Comparison of ENCODE assay signal across 17 cellular contexts in the genomic region with DNA sequence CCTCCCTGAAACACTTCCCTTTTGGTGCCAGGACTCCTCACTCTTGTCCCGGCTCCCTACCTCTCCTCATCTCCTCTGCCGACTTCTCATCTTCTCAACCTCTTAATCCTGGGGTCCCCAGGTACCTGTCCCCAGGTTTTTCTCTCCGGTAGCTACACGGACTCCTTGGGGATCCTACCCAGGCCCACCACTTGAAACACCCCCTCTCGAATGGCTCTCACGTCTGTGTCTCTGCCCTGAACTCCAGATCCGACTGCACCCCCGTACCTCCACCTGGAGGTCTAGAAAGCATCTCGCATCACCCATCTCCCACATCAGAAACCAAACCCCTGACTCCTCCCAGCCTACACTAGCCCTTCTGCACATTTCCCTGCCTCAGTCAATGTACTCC. TPM values are rescaled to one million over a fixed set of nuclear protein-coding genes. Genes with fewer than 3 reads are reported as not detected.
DNase-seq lines count a peak whose midpoint lies in the region; ATAC-seq and TF ChIP-seq lines count a peak whose summit lies in the region.
"Had no signal": no experiment of that assay in that cellular context is flagged by ENCODE, and none has a peak within 500 bp of the region (broad histone marks: within the 10 kb centered on the region; RNA-seq: fewer than 3 reads in every experiment).

No MANE protein-coding gene starts in this region.

- H3K36me3 Mint-ChIP-seq in endothelial cell (ENCODE audit: low read depth, unreplicated experiment), result peaks cover 7% of the 10 kb centered on the region
- H3K36me3 Mint-ChIP-seq in neural crest cell (ENCODE audit: low read depth), result no peaks in the 10 kb centered on the region

- peak overlapping the region; percentile 54 for H3K27ac Mint-ChIP-seq in endothelial cell (ENCODE audit: unreplicated experiment)
- H3K27ac Mint-ChIP-seq in neural crest cell (ENCODE audit: unreplicated experiment), result peak overlapping the region; percentile 46
- H3K27ac Mint-ChIP-seq: B cell; CD4-positive, alpha-beta T cell; HFFc6 had no signal

- H3K27ac ChIP-seq in right atrium auricular region, result no peak overlapping the region
- H3K27ac ChIP-seq: HL-60 had no signal

- H3K4me3 ChIP-seq in right atrium auricular region, result no peak overlapping the region

- DNase-seq in right atrium auricular region (ENCODE audit: low spot score) (peak; percentile 44), left ventricle myocardium superior (no peak), endothelial cell (ENCODE audit: low spot score) (no peak), neural crest cell (ENCODE audit: low read depth, low spot score) (no peak), GM03348 (ENCODE audit: low spot score) (no peak)
- DNase-seq: C1 segment of cervical spinal cord; Calu3; CD4-positive, alpha-beta T cell; DMS 273 treated with DMSO at 0.1 percent for 48 hours; HCEC 1CT; HFFc6 had no signal

- H3K27me3 Mint-ChIP-seq in endothelial cell (ENCODE audit: unreplicated experiment), result peaks cover 10% of the 10 kb centered on the region
- no peaks in the 10 kb centered on the region for H3K27me3 Mint-ChIP-seq in neural crest cell (ENCODE audit: low read depth)
- H3K27me3 Mint-ChIP-seq: B cell; CD4-positive, alpha-beta T cell had no signal

- no peaks in the 10 kb centered on the region for H3K36me3 ChIP-seq in right atrium auricular region

- H3K27me3 ChIP-seq in right atrium auricular region, result no peaks in the 10 kb centered on the region

- no peaks in the 10 kb centered on the region for H3K4me1 ChIP-seq in right atrium auricular region

- H3K9me3 ChIP-seq in right atrium auricular region, result no peaks in the 10 kb centered on the region

- TF ChIP-seq CTCF in right atrium auricular region (IDR thresholded peaks at IDR 0.05) (no peak), endothelial cell (IDR thresholded peaks at IDR 0.05; ENCODE audit: unreplicated experiment) (no peak), neural crest cell (conservative IDR thresholded peaks at IDR 0.05) (no peak)

- intact Hi-C loops in left ventricle myocardium superior (cut with micrococcal nuclease), result no loop called here

- no peaks in the 10 kb centered on the region for H3K9me3 Mint-ChIP-seq in endothelial cell (ENCODE audit: unreplicated experiment)
- no peaks in the 10 kb centered on the region for H3K9me3 Mint-ChIP-seq in neural crest cell
- H3K9me3 Mint-ChIP-seq: CD4-positive, alpha-beta T cell; HFFc6 had no signal

- no peak for ATAC-seq in left ventricle myocardium superior
- no peak for ATAC-seq in HG03378 (IDR thresholded peaks at IDR 0.05; ENCODE audit: unreplicated experiment)
- no peak for ATAC-seq in GM18517 (IDR thresholded peaks at IDR 0.05; ENCODE audit: unreplicated experiment)

- peaks cover 10% of the 10 kb centered on the region for H3K4me1 Mint-ChIP-seq in endothelial cell (ENCODE audit: unreplicated experiment)
- H3K4me1 Mint-ChIP-seq in neural crest cell, result no peaks in the 10 kb centered on the region
- H3K4me1 Mint-ChIP-seq: B cell had no signal

- H3K4me3 Mint-ChIP-seq in endothelial cell (ENCODE audit: unreplicated experiment), result no peak overlapping the region
- H3K4me3 Mint-ChIP-seq in neural crest cell, result no peak overlapping the region
- H3K4me3 Mint-ChIP-seq: B cell; CD4-positive, alpha-beta T cell; HFFc6 had no signal

RNA-seq across cellular contexts. Expression of gene TBATA, which starts 4.8 kb away (rescaled TPM):
- total RNA-seq in right atrium auricular region, result not detected
- not detected for total RNA-seq in left ventricle myocardium superior
- total RNA-seq in endothelial cell (ENCODE audit: unreplicated experiment), result not detected
- total RNA-seq in neural crest cell, result not detected in 2 replicates
- total RNA-seq: B cell; Calu3; CD4-positive, alpha-beta T cell; Daoy; H1; HFFc6 had no signal

RNA-seq across cellular contexts. Expression of gene SGPL1, which starts 35.4 kb away (rescaled TPM):
- 1 to 10 TPM; 8.9 to 9.7 TPM for total RNA-seq in right atrium auricular region
- total RNA-seq in left ventricle myocardium superior, result 15.3 TPM
- total RNA-seq in endothelial cell (ENCODE audit: unreplicated experiment), result 59.0 TPM
- total RNA-seq in neural crest cell, result 48.0 and 58.2 TPM in 2 replicates
